Comparison of ENCODE assay signal across 1 cellular context in genomic region chr12:23128462-23128861, GRCh38.
TF ChIP-seq lines count a peak whose summit lies in the region.

No MANE protein-coding gene starts in this region.

TF ChIP-seq in WTC11, 78 proteins besides CTCF, POLR2A, EP300 and RAD21 (continued from another document):
- TF ChIP-seq PRDM15 (CRISPR knock-in tag; IDR thresholded peaks at IDR 0.05) (no peak), ZNF396 (CRISPR knock-in tag; IDR thresholded peaks at IDR 0.05; ENCODE audit: borderline replicate concordance) (no peak), JAZF1 (CRISPR knock-in tag; IDR thresholded peaks at IDR 0.05) (no peak), CBFB (CRISPR knock-in tag; IDR thresholded peaks at IDR 0.05; ENCODE audit: low read depth) (no peak), ZNF671 (CRISPR knock-in tag; IDR thresholded peaks at IDR 0.05) (no peak), NR2C2 (CRISPR knock-in tag; IDR thresholded peaks at IDR 0.05) (no peak), RELA (CRISPR knock-in tag; IDR thresholded peaks at IDR 0.05; ENCODE audit: borderline replicate concordance) (no peak), MXD4 (CRISPR knock-in tag; IDR thresholded peaks at IDR 0.05; ENCODE audit: borderline replicate concordance) (no peak), ZNF425 (CRISPR knock-in tag; conservative IDR thresholded peaks at IDR 0.05) (no peak), EMX1 (CRISPR knock-in tag; IDR thresholded peaks at IDR 0.05) (no peak), RORB (CRISPR knock-in tag; IDR thresholded peaks at IDR 0.05) (no peak)
- TF ChIP-seq, protein P1, sequence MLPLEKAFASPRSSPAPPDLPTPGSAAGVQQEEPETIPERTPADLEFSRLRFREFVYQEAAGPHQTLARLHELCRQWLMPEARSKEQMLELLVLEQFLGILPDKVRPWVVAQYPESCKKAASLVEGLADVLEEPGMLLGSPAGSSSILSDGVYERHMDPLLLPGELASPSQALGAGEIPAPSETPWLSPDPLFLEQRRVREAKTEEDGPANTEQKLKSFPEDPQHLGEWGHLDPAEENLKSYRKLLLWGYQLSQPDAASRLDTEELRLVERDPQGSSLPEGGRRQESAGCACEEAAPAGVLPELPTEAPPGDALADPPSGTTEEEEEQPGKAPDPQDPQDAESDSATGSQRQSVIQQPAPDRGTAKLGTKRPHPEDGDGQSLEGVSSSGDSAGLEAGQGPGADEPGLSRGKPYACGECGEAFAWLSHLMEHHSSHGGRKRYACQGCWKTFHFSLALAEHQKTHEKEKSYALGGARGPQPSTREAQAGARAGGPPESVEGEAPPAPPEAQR (CRISPR knock-in tag; IDR thresholded peaks at IDR 0.05) = no peak
- TF ChIP-seq, protein P2, sequence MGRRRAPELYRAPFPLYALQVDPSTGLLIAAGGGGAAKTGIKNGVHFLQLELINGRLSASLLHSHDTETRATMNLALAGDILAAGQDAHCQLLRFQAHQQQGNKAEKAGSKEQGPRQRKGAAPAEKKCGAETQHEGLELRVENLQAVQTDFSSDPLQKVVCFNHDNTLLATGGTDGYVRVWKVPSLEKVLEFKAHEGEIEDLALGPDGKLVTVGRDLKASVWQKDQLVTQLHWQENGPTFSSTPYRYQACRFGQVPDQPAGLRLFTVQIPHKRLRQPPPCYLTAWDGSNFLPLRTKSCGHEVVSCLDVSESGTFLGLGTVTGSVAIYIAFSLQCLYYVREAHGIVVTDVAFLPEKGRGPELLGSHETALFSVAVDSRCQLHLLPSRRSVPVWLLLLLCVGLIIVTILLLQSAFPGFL (CRISPR knock-in tag; IDR thresholded peaks at IDR 0.05; ENCODE audit: borderline replicate concordance) = no peak
- TF ChIP-seq, protein P3, sequence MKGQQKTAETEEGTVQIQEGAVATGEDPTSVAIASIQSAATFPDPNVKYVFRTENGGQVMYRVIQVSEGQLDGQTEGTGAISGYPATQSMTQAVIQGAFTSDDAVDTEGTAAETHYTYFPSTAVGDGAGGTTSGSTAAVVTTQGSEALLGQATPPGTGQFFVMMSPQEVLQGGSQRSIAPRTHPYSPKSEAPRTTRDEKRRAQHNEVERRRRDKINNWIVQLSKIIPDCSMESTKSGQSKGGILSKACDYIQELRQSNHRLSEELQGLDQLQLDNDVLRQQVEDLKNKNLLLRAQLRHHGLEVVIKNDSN (CRISPR knock-in tag; IDR thresholded peaks at IDR 0.05) = no peak
- TF ChIP-seq, protein P4, sequence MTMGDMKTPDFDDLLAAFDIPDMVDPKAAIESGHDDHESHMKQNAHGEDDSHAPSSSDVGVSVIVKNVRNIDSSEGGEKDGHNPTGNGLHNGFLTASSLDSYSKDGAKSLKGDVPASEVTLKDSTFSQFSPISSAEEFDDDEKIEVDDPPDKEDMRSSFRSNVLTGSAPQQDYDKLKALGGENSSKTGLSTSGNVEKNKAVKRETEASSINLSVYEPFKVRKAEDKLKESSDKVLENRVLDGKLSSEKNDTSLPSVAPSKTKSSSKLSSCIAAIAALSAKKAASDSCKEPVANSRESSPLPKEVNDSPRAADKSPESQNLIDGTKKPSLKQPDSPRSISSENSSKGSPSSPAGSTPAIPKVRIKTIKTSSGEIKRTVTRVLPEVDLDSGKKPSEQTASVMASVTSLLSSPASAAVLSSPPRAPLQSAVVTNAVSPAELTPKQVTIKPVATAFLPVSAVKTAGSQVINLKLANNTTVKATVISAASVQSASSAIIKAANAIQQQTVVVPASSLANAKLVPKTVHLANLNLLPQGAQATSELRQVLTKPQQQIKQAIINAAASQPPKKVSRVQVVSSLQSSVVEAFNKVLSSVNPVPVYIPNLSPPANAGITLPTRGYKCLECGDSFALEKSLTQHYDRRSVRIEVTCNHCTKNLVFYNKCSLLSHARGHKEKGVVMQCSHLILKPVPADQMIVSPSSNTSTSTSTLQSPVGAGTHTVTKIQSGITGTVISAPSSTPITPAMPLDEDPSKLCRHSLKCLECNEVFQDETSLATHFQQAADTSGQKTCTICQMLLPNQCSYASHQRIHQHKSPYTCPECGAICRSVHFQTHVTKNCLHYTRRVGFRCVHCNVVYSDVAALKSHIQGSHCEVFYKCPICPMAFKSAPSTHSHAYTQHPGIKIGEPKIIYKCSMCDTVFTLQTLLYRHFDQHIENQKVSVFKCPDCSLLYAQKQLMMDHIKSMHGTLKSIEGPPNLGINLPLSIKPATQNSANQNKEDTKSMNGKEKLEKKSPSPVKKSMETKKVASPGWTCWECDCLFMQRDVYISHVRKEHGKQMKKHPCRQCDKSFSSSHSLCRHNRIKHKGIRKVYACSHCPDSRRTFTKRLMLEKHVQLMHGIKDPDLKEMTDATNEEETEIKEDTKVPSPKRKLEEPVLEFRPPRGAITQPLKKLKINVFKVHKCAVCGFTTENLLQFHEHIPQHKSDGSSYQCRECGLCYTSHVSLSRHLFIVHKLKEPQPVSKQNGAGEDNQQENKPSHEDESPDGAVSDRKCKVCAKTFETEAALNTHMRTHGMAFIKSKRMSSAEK (CRISPR knock-in tag; IDR thresholded peaks at IDR 0.05; ENCODE audit: borderline replicate concordance) = no peak
